ENCODE assay signal across 25 cellular contexts in genomic region chr5:31635446-31635845, GRCh38. TPM values are rescaled to one million over a fixed set of nuclear protein-coding genes. Genes with fewer than 3 reads are reported as not detected.
DNase-seq lines count a peak whose midpoint lies in the region; ATAC-seq and TF ChIP-seq lines count a peak whose summit lies in the region.
"Had no signal": no experiment of that assay in that cellular context is flagged by ENCODE, and none has a peak within 500 bp of the region (broad histone marks: within the 10 kb centered on the region; RNA-seq: fewer than 3 reads in every experiment).

No MANE protein-coding gene starts in this region.

- no peak overlapping the region for H3K4ac ChIP-seq in mesenchymal stem cell (ENCODE audit: low read depth in 1 of 2, low read length in 2 of 2)

- TF ChIP-seq POLR2A in adrenal gland (IDR thresholded peaks at IDR 0.05): no peak

- H3K14ac ChIP-seq in mesenchymal stem cell (ENCODE audit: low read length in 2 of 2): no peak overlapping the region

- H2BK120ac ChIP-seq in mesenchymal stem cell (ENCODE audit: low read depth, low read length): no peak overlapping the region

- no peak overlapping the region for H2BK15ac ChIP-seq in mesenchymal stem cell (ENCODE audit: low read depth, poor library complexity, severe bottlenecking)

- WGBS in adrenal gland, 4 donors: 13 to 36% (median 29%) methylated on average over 1 of the region's 1 CpG
- no CpG with 5 or more reads among the region's 1 CpG for WGBS in mesenchymal stem cell

- DNase-seq in left ventricle myocardium inferior (no peak), left ventricle myocardium superior (no peak), GM23338 (ENCODE audit: low spot score) (no peak), adrenal gland (peak in 6 of 7 donors; percentile 37 to 72 (median 54)), mesenchymal stem cell (no peak), SK-N-DZ (ENCODE audit: low spot score) (no peak)
- DNase-seq: 8988T; ACHN; BE2C; C1 segment of cervical spinal cord; CD4-positive, alpha-beta memory T cell; CD4-positive, CD25-positive, alpha-beta regulatory T cell; CD8-positive, alpha-beta memory T cell; COR-L47; DMS 273 treated with DMSO at 0.1 percent for 48 hours; DMS153; DMS53; DMS79; DND-41; EL; GDM1 had no signal

- no peak overlapping the region for H2AK5ac ChIP-seq in mesenchymal stem cell (ENCODE audit: low read length, severe bottlenecking)

- peak overlapping the region; percentile 91 for H3K27ac ChIP-seq in left ventricle myocardium inferior (replicated peaks)
- no peak overlapping the region for H3K27ac ChIP-seq in GM23338 (ENCODE audit: low read depth)
- H3K27ac ChIP-seq in adrenal gland: no peak overlapping the region
- H3K27ac ChIP-seq in mesenchymal stem cell (ENCODE audit: low read length, poor library complexity, severe bottlenecking): no peak overlapping the region
- H3K27ac ChIP-seq: BLaER1 had no signal

- H3K4me1 ChIP-seq in left ventricle myocardium inferior: peaks cover 62% of the 10 kb centered on the region
- H3K4me1 ChIP-seq in GM23338 (ENCODE audit: insufficient read depth): peaks cover 27% of the 10 kb centered on the region
- peaks cover 12 to 38% of the 10 kb centered on the region in 2 donors for H3K4me1 ChIP-seq in adrenal gland (replicated peaks in 1 of 2)
- peaks cover 12% of the 10 kb centered on the region for H3K4me1 ChIP-seq in mesenchymal stem cell (ENCODE audit: control insufficient read depth, insufficient read depth, low read depth, low read length)

- H3K9me3 ChIP-seq in left ventricle myocardium inferior (replicated peaks): no peaks in the 10 kb centered on the region
- H3K9me3 ChIP-seq in adrenal gland (replicated peaks in 1 of 3): no peaks in the 10 kb centered on the region
- H3K9me3 ChIP-seq in mesenchymal stem cell (ENCODE audit: control insufficient read depth, low read length): no peaks in the 10 kb centered on the region
- H3K9me3 ChIP-seq: BE2C, BLaER1 had no signal

- H3K4me3 ChIP-seq in left ventricle myocardium inferior (no peak overlapping the region), GM23338 (no peak overlapping the region), adrenal gland (no peak overlapping the region), mesenchymal stem cell (ENCODE audit: insufficient read depth in 1 of 2, low read depth in 1 of 2, low read length in 2 of 2) (no peak overlapping the region)
- H3K4me3 ChIP-seq: BLaER1, GM12878 had no signal

- ATAC-seq in left ventricle myocardium superior: no peak
- ATAC-seq in GM23338: no peak
- no peak for ATAC-seq in GM21367 (IDR thresholded peaks at IDR 0.05; ENCODE audit: unreplicated experiment)
- ATAC-seq: GM12878 had no signal

- no peak overlapping the region for H4K91ac ChIP-seq in mesenchymal stem cell (ENCODE audit: low read length)

- no peaks in the 10 kb centered on the region for H3K36me3 Mint-ChIP-seq in GM23338 (ENCODE audit: low read depth)
- H3K36me3 Mint-ChIP-seq: CD14-positive monocyte; CD4-positive, alpha-beta memory T cell; CD4-positive, CD25-positive, alpha-beta regulatory T cell; CD8-positive, alpha-beta memory T cell had no signal

- no peak overlapping the region for H3K4me3 Mint-ChIP-seq in GM23338
- H3K4me3 Mint-ChIP-seq: CD14-positive monocyte; CD4-positive, alpha-beta memory T cell; CD4-positive, CD25-positive, alpha-beta regulatory T cell had no signal

- H2BK12ac ChIP-seq in mesenchymal stem cell (ENCODE audit: low read length in 2 of 2): no peak overlapping the region

- H3K4me1 Mint-ChIP-seq in GM23338: peaks cover 19% of the 10 kb centered on the region; the same call in 2 of the 3 replicates

- peaks cover 4% of the 10 kb centered on the region for H3K27me3 Mint-ChIP-seq in GM23338 (ENCODE audit: insufficient read depth, low read depth, poor library complexity)

- H3K27ac Mint-ChIP-seq in GM23338: no peak overlapping the region
- H3K27ac Mint-ChIP-seq: CD14-positive monocyte; CD4-positive, alpha-beta memory T cell; CD4-positive, CD25-positive, alpha-beta regulatory T cell; CD8-positive, alpha-beta memory T cell had no signal

- intact Hi-C loops in left ventricle myocardium inferior (cut with micrococcal nuclease): no loop called here
- intact Hi-C loops in left ventricle myocardium superior (cut with micrococcal nuclease): no loop called here
- intact Hi-C loops in adrenal gland (cut with DNase I): no loop called here

- peak overlapping the region; percentile 46 for H3K9ac ChIP-seq in mesenchymal stem cell (ENCODE audit: low read length)
- H3K9ac ChIP-seq: BLaER1 had no signal

- no peaks in the 10 kb centered on the region for H3K9me3 Mint-ChIP-seq in GM23338
- H3K9me3 Mint-ChIP-seq: CD4-positive, alpha-beta memory T cell; CD8-positive, alpha-beta memory T cell had no signal

- no peaks in the 10 kb centered on the region for H3K27me3 ChIP-seq in left ventricle myocardium inferior (ENCODE audit: low read depth)
- H3K27me3 ChIP-seq in GM23338 (ENCODE audit: insufficient read depth): peaks cover 8% of the 10 kb centered on the region
- H3K27me3 ChIP-seq in adrenal gland: no peaks in the 10 kb centered on the region
- peaks cover 16 to 51% of the 10 kb centered on the region in 2 experiments for H3K27me3 ChIP-seq in mesenchymal stem cell (ENCODE audit: control insufficient read depth in 1 of 2, insufficient read depth in 1 of 2, low read length in 2 of 2)

- H3K4me2 ChIP-seq in GM23338 (no peak overlapping the region), mesenchymal stem cell (ENCODE audit: low read length, poor library complexity, severe bottlenecking) (no peak overlapping the region)
- H3K4me2 ChIP-seq: BLaER1 had no signal

- H4K20me1 ChIP-seq in GM23338 (replicated peaks; ENCODE audit: insufficient read depth): peaks cover 5% of the 10 kb centered on the region; the same call in 1 of the 2 replicates

- H3K36me3 ChIP-seq in left ventricle myocardium inferior (no peaks in the 10 kb centered on the region), GM23338 (ENCODE audit: insufficient read depth) (no peaks in the 10 kb centered on the region), adrenal gland (replicated peaks in 1 of 2) (no peaks in the 10 kb centered on the region), mesenchymal stem cell (ENCODE audit: control insufficient read depth in 1 of 2, insufficient read depth in 2 of 2, low read depth in 1 of 2, low read length in 2 of 2) (no peaks in the 10 kb centered on the region)
- H3K36me3 ChIP-seq: BE2C, BLaER1 had no signal

- H3F3A ChIP-seq in GM23338 (replicated peaks; ENCODE audit: low read depth): peaks cover 6% of the 10 kb centered on the region; the same call in 1 of the 2 replicates

- no peak overlapping the region for H3K18ac ChIP-seq in mesenchymal stem cell (ENCODE audit: low read depth in 1 of 2, low read length in 2 of 2)

- no peak overlapping the region for H3K23ac ChIP-seq in mesenchymal stem cell (ENCODE audit: low read length in 2 of 2)

- no peaks in the 10 kb centered on the region for H3K79me1 ChIP-seq in mesenchymal stem cell (replicated peaks; ENCODE audit: low read length, poor library complexity, severe bottlenecking)

- H2AFZ ChIP-seq in GM23338: peak overlapping the region; percentile 29; the same call in 1 of the 2 replicates
- H2AFZ ChIP-seq in mesenchymal stem cell (ENCODE audit: low read depth, low read length): no peak overlapping the region

- no peaks in the 10 kb centered on the region for H3K79me2 ChIP-seq in GM23338 (replicated peaks; ENCODE audit: insufficient read depth)

- no peak overlapping the region for H4K8ac ChIP-seq in mesenchymal stem cell (ENCODE audit: low read length)

- no peak for TF ChIP-seq CTCF in left ventricle myocardium inferior (IDR thresholded peaks at IDR 0.05; ENCODE audit: borderline replicate concordance)
- TF ChIP-seq CTCF in GM23338 (conservative IDR thresholded peaks at IDR 0.05; ENCODE audit: low read depth in 2 of 2): no peak
- no peak for TF ChIP-seq CTCF in adrenal gland (IDR thresholded peaks at IDR 0.05)

- no peaks in the 10 kb centered on the region; the same call in 1 of the 2 replicates for H3K9me2 ChIP-seq in GM23338 (ENCODE audit: insufficient read depth)

- H2BK5ac ChIP-seq in mesenchymal stem cell (ENCODE audit: low read depth, low read length, poor library complexity, severe bottlenecking): no peak overlapping the region

TF ChIP-seq in GM23338, 12 proteins besides CTCF, POLR2A, EP300 and RAD21:
- TF ChIP-seq ZNF114 (CRISPR knock-in tag; IDR thresholded peaks at IDR 0.05): no peak

RNA-seq across cellular contexts. Expression of gene PDZD2, which starts 3.5 kb away (rescaled TPM):
- 120 TPM for total RNA-seq in left ventricle myocardium inferior
- total RNA-seq in left ventricle myocardium superior: 80.1 TPM
- total RNA-seq in GM23338 (2014; rRNA removed; shearing (Covaris generic)): 16.9 and 19.8 TPM in 2 replicates
- 8.3 and 10.2 TPM in 2 replicates for polyA plus RNA-seq in GM23338 (2016; fragmentation: Nextera tagmentation; extraction: Ambion mirVana)
- 10 to 100 TPM in 2 of 8 donors, 1 to 10 TPM in 6; 4.8 to 10.3 (median 8.4) TPM for total RNA-seq in adrenal gland
- 1 to 10 TPM; 2.2 to 4.3 (median 3.1) TPM for polyA plus RNA-seq in adrenal gland
- polyA plus RNA-seq in mesenchymal stem cell (2013, experiment 1 of 2): 3.2 TPM
- 3.0 TPM for polyA plus RNA-seq in mesenchymal stem cell (2013, experiment 2 of 2)
- 0.66 and 1.5 TPM in 2 replicates for polyA plus RNA-seq in SK-N-DZ (2014; cell fraction: cytosol; rRNA removed)
- polyA plus RNA-seq in SK-N-DZ (2014; cell fraction: nucleus; rRNA removed): 1.6 and 2.6 TPM in 2 replicates

Comparison
In these comparisons a context has a peak if more than half of its experiments do, and no peak if none do; other contexts are left out.
1. DNase-seq: peak in adrenal gland (6 of 7); none in left ventricle myocardium inferior (single experiment), left ventricle myocardium superior (single experiment), GM23338 (single experiment), mesenchymal stem cell (single experiment) and SK-N-DZ (single experiment).